In the genomic region with DNA sequence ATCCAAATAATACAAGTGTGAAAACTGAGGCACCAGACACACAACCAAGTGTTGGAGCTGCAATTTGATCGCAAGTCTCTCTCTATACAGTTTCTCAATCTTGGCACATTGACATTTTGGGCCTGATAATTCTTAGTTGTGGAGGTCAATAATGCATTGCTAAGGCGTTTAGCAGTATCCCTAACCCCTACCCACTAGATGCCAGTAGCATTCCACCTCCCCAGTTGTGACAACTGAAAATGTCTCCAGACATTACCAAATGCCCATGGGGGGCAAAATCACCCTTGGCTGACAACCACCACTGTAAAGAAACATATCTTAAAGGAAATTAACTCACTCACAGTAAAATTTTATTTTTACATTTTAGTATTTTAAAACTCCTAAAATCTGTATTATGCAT, we compare ENCODE assay signal across 21 cellular contexts.
"Had no signal": no experiment of that assay in that cellular context is flagged by ENCODE, and none has a peak within 500 bp of the region (broad histone marks: within the 10 kb centered on the region; RNA-seq: fewer than 3 reads in every experiment).

No MANE protein-coding gene starts in this region.

- H3K27me3 ChIP-seq: body of pancreas, esophagus squamous epithelium, thyroid gland had no signal

- H3K4me3 Mint-ChIP-seq: activated CD4-positive, alpha-beta memory T cell treated with anti-CD3 and anti-CD28 coated beads for 36 hours; activated naive CD4-positive, alpha-beta T cell treated with anti-CD3 and anti-CD28 coated beads, Interleukin-2, amount 50 U/mL, for 24 hours; activated T-cell treated with anti-CD3 and anti-CD28 coated beads, Interleukin-2, amount 50 U/mL, for 72 hours; memory B cell; stimulated activated naive CD8-positive, alpha-beta T cell treated with anti-CD3 and anti-CD28 coated beads, Interleukin-15, Interleukin-2, amounts not matched to agents 100 ng/mL and 50 ng/mL, for 24 hours; T-helper 17 cell had no signal

- H3K36me3 ChIP-seq: thyroid gland had no signal

- H3K27ac ChIP-seq: esophagus squamous epithelium, heart left ventricle, thyroid gland had no signal

- ATAC-seq: activated T-cell treated with anti-CD3 and anti-CD28 coated beads, Interleukin-2, amount 50 U/mL, for 72 hours; body of pancreas; heart left ventricle; left colon; mucosa of descending colon; T-helper 17 cell had no signal

- DNase-seq: activated CD4-positive, alpha-beta memory T cell treated with anti-CD3 and anti-CD28 coated beads for 36 hours; activated CD4-positive, alpha-beta T cell treated with anti-CD3 and anti-CD28 coated beads for 48 hours; activated CD4-positive, CD25-positive, alpha-beta regulatory T cell; activated effector memory CD4-positive, alpha-beta T cell treated with Interleukin-2 at 50 U/mL for 16 hours; activated T-cell treated with anti-CD3 and anti-CD28 coated beads, Interleukin-2, amount 50 U/mL, for 72 hours; anterior cingulate cortex; body of pancreas; caudate nucleus; effector memory CD4-positive, alpha-beta T cell; esophagus squamous epithelium; heart left ventricle; left colon; mucosa of descending colon; naive B cell; substantia nigra; SW 1271; T-helper 17 cell; thyroid gland had no signal

- H3K27ac Mint-ChIP-seq: activated CD4-positive, alpha-beta memory T cell treated with anti-CD3 and anti-CD28 coated beads for 36 hours; activated naive CD4-positive, alpha-beta T cell treated with anti-CD3 and anti-CD28 coated beads, Interleukin-2, amount 50 U/mL, for 24 hours; activated T-cell treated with anti-CD3 and anti-CD28 coated beads, Interleukin-2, amount 50 U/mL, for 72 hours; memory B cell; naive B cell; stimulated activated naive CD8-positive, alpha-beta T cell treated with anti-CD3 and anti-CD28 coated beads, Interleukin-15, Interleukin-2, amounts not matched to agents 100 ng/mL and 50 ng/mL, for 24 hours; T-helper 17 cell had no signal

- H3K9me3 ChIP-seq: body of pancreas, esophagus squamous epithelium, heart left ventricle, mucosa of descending colon, thyroid gland had no signal

- H3K4me3 ChIP-seq: body of pancreas, esophagus squamous epithelium, heart left ventricle, mucosa of descending colon, thyroid gland had no signal

- H3K27me3 Mint-ChIP-seq: activated naive CD4-positive, alpha-beta T cell treated with anti-CD3 and anti-CD28 coated beads, Interleukin-2, amount 50 U/mL, for 24 hours; memory B cell; stimulated activated naive CD8-positive, alpha-beta T cell treated with anti-CD3 and anti-CD28 coated beads, Interleukin-15, Interleukin-2, amounts not matched to agents 100 ng/mL and 50 ng/mL, for 24 hours; T-helper 17 cell had no signal

- H3K9me3 Mint-ChIP-seq: activated CD4-positive, alpha-beta memory T cell treated with anti-CD3 and anti-CD28 coated beads for 36 hours; activated naive CD4-positive, alpha-beta T cell treated with anti-CD3 and anti-CD28 coated beads, Interleukin-2, amount 50 U/mL, for 24 hours; activated T-cell treated with anti-CD3 and anti-CD28 coated beads, Interleukin-2, amount 50 U/mL, for 72 hours; memory B cell; naive B cell; stimulated activated naive CD8-positive, alpha-beta T cell treated with anti-CD3 and anti-CD28 coated beads, Interleukin-15, Interleukin-2, amounts not matched to agents 100 ng/mL and 50 ng/mL, for 24 hours had no signal
